ENCODE assay signal across 15 cellular contexts in genomic region chr2:186308347-186308746, GRCh38.
DNase-seq lines count a peak whose midpoint lies in the region; ATAC-seq and TF ChIP-seq lines count a peak whose summit lies in the region.
"Had no signal": no experiment of that assay in that cellular context is flagged by ENCODE, and none has a peak within 500 bp of the region (broad histone marks: within the 10 kb centered on the region; RNA-seq: fewer than 3 reads in every experiment).

No MANE protein-coding gene starts in this region.

- H3K9ac ChIP-seq in neural progenitor cell = no peak overlapping the region
- H3K9ac ChIP-seq: KMS-11 had no signal

- H3K4me3 Mint-ChIP-seq in neural progenitor cell = no peak overlapping the region
- H3K4me3 Mint-ChIP-seq in natural killer cell treated with Interleukin-12 subunit alpha and Interleukin-12 subunit beta and Interleukin-15 and Interleukin-18, amount 100 ng/mL, for 72 hours = no peak overlapping the region
- H3K4me3 Mint-ChIP-seq: activated naive CD4-positive, alpha-beta T cell treated with anti-CD3 and anti-CD28 coated beads, Interleukin-2, amount 50 U/mL, for 24 hours; CD14-positive monocyte; stimulated activated naive CD8-positive, alpha-beta T cell treated with anti-CD3 and anti-CD28 coated beads, Interleukin-15, amount 100 ng/mL, for 72 hours had no signal

- no peaks in the 10 kb centered on the region for H3K9me3 ChIP-seq in neural progenitor cell (ENCODE audit: low read depth)
- H3K9me3 ChIP-seq in transverse colon = peaks cover 6 to 16% of the 10 kb centered on the region in 2 donors
- peaks cover 0 to 7% (median 6%) of the 10 kb centered on the region in 3 donors for H3K9me3 ChIP-seq in esophagus squamous epithelium

- peaks cover 3% of the 10 kb centered on the region for H3K27me3 Mint-ChIP-seq in neural progenitor cell (ENCODE audit: insufficient read depth, low read depth)
- H3K27me3 Mint-ChIP-seq in natural killer cell treated with Interleukin-12 subunit alpha and Interleukin-12 subunit beta and Interleukin-15 and Interleukin-18, amount 100 ng/mL, for 72 hours = no peaks in the 10 kb centered on the region
- H3K27me3 Mint-ChIP-seq: activated naive CD4-positive, alpha-beta T cell treated with anti-CD3 and anti-CD28 coated beads, Interleukin-2, amount 50 U/mL, for 24 hours; stimulated activated naive CD8-positive, alpha-beta T cell treated with anti-CD3 and anti-CD28 coated beads, Interleukin-15, amount 100 ng/mL, for 72 hours had no signal

- 38 to 54% methylated on average over 1 of the region's 1 CpG for WGBS in transverse colon (ENCODE audit: low coverage in 1 of 2), 2 donors
- WGBS in esophagus squamous epithelium, 2 donors = 13 to 33% methylated on average over 1 of the region's 1 CpG

- in situ Hi-C loops in transverse colon (cut with MboI; ENCODE audit: low pct_ligation_motif_present in 1 of 4, low pct_unique_long_range_greater_than_20kb in 1 of 4, low sequenced_read_pairs in 3 of 4) = no loop called here

- H3K36me3 Mint-ChIP-seq in neural progenitor cell = peaks cover 6% of the 10 kb centered on the region
- H3K36me3 Mint-ChIP-seq in natural killer cell treated with Interleukin-12 subunit alpha and Interleukin-12 subunit beta and Interleukin-15 and Interleukin-18, amount 100 ng/mL, for 72 hours = peaks cover 23% of the 10 kb centered on the region
- H3K36me3 Mint-ChIP-seq: CD14-positive monocyte had no signal

- peak; percentile 15 for ATAC-seq in GM21529 (IDR thresholded peaks at IDR 0.05; ENCODE audit: unreplicated experiment)
- ATAC-seq in natural killer cell treated with Interleukin-12 subunit alpha and Interleukin-12 subunit beta and Interleukin-15 and Interleukin-18, amount 100 ng/mL, for 72 hours = no peak
- ATAC-seq: stimulated activated naive CD8-positive, alpha-beta T cell treated with anti-CD3 and anti-CD28 coated beads, Interleukin-15, amount 100 ng/mL, for 72 hours had no signal

- TF ChIP-seq CTCF in epithelial cell of esophagus (IDR thresholded peaks at IDR 0.05; ENCODE audit: insufficient read depth, low read depth, low read length, missing control alignments) = no peak
- TF ChIP-seq CTCF in neural progenitor cell (IDR thresholded peaks at IDR 0.05) = no peak
- TF ChIP-seq CTCF in transverse colon (IDR thresholded peaks at IDR 0.05) = no peak
- TF ChIP-seq CTCF in esophagus squamous epithelium (IDR thresholded peaks at IDR 0.05) = no peak

- H3F3A ChIP-seq in neural progenitor cell (ENCODE audit: low read depth) = peaks cover 26% of the 10 kb centered on the region

- H2AFZ ChIP-seq in neural progenitor cell (replicated peaks) = no peak overlapping the region

- peaks cover 14% of the 10 kb centered on the region for H3K4me1 Mint-ChIP-seq in neural progenitor cell
- no peaks in the 10 kb centered on the region for H3K4me1 Mint-ChIP-seq in natural killer cell treated with Interleukin-12 subunit alpha and Interleukin-12 subunit beta and Interleukin-15 and Interleukin-18, amount 100 ng/mL, for 72 hours (ENCODE audit: low read depth in 2 of 2)
- H3K4me1 Mint-ChIP-seq: activated naive CD4-positive, alpha-beta T cell treated with anti-CD3 and anti-CD28 coated beads, Interleukin-2, amount 50 U/mL, for 24 hours; CD14-positive monocyte; stimulated activated naive CD8-positive, alpha-beta T cell treated with anti-CD3 and anti-CD28 coated beads, Interleukin-15, amount 100 ng/mL, for 72 hours had no signal

- H3K36me3 ChIP-seq in neural progenitor cell (no peaks in the 10 kb centered on the region), transverse colon (no peaks in the 10 kb centered on the region), esophagus squamous epithelium (peaks cover 0 to 4% (median 0%) of the 10 kb centered on the region in 3 donors)

- H3K79me2 ChIP-seq in neural progenitor cell (ENCODE audit: low read depth) = no peaks in the 10 kb centered on the region

- peaks cover 14% of the 10 kb centered on the region for H3K9me3 Mint-ChIP-seq in neural progenitor cell
- H3K9me3 Mint-ChIP-seq in natural killer cell treated with Interleukin-12 subunit alpha and Interleukin-12 subunit beta and Interleukin-15 and Interleukin-18, amount 100 ng/mL, for 72 hours = peaks cover 12% of the 10 kb centered on the region

- no peaks in the 10 kb centered on the region for H4K20me1 ChIP-seq in neural progenitor cell (ENCODE audit: low read depth)

- no peak overlapping the region for H3K27ac Mint-ChIP-seq in neural progenitor cell
- no peak overlapping the region for H3K27ac Mint-ChIP-seq in natural killer cell treated with Interleukin-12 subunit alpha and Interleukin-12 subunit beta and Interleukin-15 and Interleukin-18, amount 100 ng/mL, for 72 hours
- H3K27ac Mint-ChIP-seq: activated naive CD4-positive, alpha-beta T cell treated with anti-CD3 and anti-CD28 coated beads, Interleukin-2, amount 50 U/mL, for 24 hours; CD14-positive monocyte; stimulated activated naive CD8-positive, alpha-beta T cell treated with anti-CD3 and anti-CD28 coated beads, Interleukin-15, amount 100 ng/mL, for 72 hours had no signal

- peak; percentile 7 for DNase-seq in M059J (ENCODE audit: low read depth)
- peak; percentile 81 for DNase-seq in epithelial cell of esophagus (ENCODE audit: low read depth)
- DNase-seq in neural progenitor cell (ENCODE audit: low spot score) = no peak
- DNase-seq in H4 (ENCODE audit: low spot score) = no peak
- no peak for DNase-seq in transverse colon
- DNase-seq in esophagus squamous epithelium (lab: John Stamatoyannopoulos, UW) = no peak
- no peak for DNase-seq in natural killer cell treated with Interleukin-12 subunit alpha and Interleukin-12 subunit beta and Interleukin-15 and Interleukin-18, amount 100 ng/mL, for 72 hours (ENCODE audit: low spot score)
- DNase-seq: dorsolateral prefrontal cortex; hippocampal formation; stimulated activated naive CD8-positive, alpha-beta T cell treated with anti-CD3 and anti-CD28 coated beads, Interleukin-15, amount 100 ng/mL, for 72 hours; T-helper 9 cell had no signal

- H3K4me2 ChIP-seq in neural progenitor cell = peak overlapping the region; percentile 24
- H3K4me2 ChIP-seq: KMS-11 had no signal

- intact Hi-C loops in transverse colon (cut with DNase I; ENCODE audit: low total_unique reads) (no loop called here), esophagus squamous epithelium (cut with DNase I) (no loop called here)

- H3K4me1 ChIP-seq in neural progenitor cell = peaks cover 27% of the 10 kb centered on the region
- H3K4me1 ChIP-seq in transverse colon = no peaks in the 10 kb centered on the region
- peaks cover 0 to 10% (median 3%) of the 10 kb centered on the region in 3 donors for H3K4me1 ChIP-seq in esophagus squamous epithelium

- no peaks in the 10 kb centered on the region for H3K27me3 ChIP-seq in neural progenitor cell
- H3K27me3 ChIP-seq in transverse colon = no peaks in the 10 kb centered on the region
- no peaks in the 10 kb centered on the region for H3K27me3 ChIP-seq in esophagus squamous epithelium
- H3K27me3 ChIP-seq: dorsolateral prefrontal cortex had no signal

- H3K27ac ChIP-seq in neural progenitor cell (peak overlapping the region; percentile 93), transverse colon (no peak overlapping the region), esophagus squamous epithelium (peak overlapping the region in 1 of 4 donors; percentile 13)
- H3K27ac ChIP-seq: dorsolateral prefrontal cortex, KMS-11 had no signal

- no peak overlapping the region for H3K4me3 ChIP-seq in epithelial cell of esophagus (ENCODE audit: low read length)
- H3K4me3 ChIP-seq in neural progenitor cell = no peak overlapping the region
- H3K4me3 ChIP-seq in transverse colon = no peak overlapping the region
- no peak overlapping the region for H3K4me3 ChIP-seq in esophagus squamous epithelium
- H3K4me3 ChIP-seq: dorsolateral prefrontal cortex had no signal

- TF ChIP-seq POLR2A in transverse colon (IDR thresholded peaks at IDR 0.05) (no peak), esophagus squamous epithelium (IDR thresholded peaks at IDR 0.05) (no peak)

- TF ChIP-seq EP300 in transverse colon (IDR thresholded peaks at IDR 0.05; ENCODE audit: low read depth) = no peak

Comparison
In these comparisons a context has a peak if more than half of its experiments do, and no peak if none do; other contexts are left out.
1. DNase-seq: peak in M059J (single experiment) and epithelial cell of esophagus (single experiment); none in neural progenitor cell (single experiment), H4 (single experiment), transverse colon (single experiment), esophagus squamous epithelium (single experiment) and natural killer cell treated with Interleukin-12 subunit alpha and Interleukin-12 subunit beta and Interleukin-15 and Interleukin-18, amount 100 ng/mL, for 72 hours (single experiment).